Comparison of ENCODE assay signal across 8 cellular contexts in the genomic region with DNA sequence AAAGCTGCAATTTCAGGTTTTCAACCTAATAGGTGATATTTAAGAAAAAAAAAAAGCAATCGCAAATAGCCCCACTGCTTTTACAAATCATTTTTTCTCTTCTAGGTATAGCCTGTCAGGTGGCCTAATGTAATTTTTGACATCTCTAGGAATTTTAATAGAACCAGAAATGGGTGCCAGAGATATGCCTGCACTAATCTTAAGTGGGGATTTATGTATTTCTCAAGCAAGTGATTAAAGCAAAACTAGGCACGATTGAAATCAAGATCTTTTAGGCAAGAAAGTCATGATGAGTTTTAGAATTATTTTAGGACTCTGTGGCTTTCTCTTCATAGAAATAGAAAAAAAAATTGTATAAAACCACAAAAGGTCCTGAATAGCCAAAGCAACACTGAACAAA. TPM values are rescaled to one million over a fixed set of nuclear protein-coding genes. Genes with fewer than 3 reads are reported as not detected.
DNase-seq lines count a peak whose midpoint lies in the region; ATAC-seq and TF ChIP-seq lines count a peak whose summit lies in the region.

No MANE protein-coding gene starts in this region.

- peaks cover 16% of the 10 kb centered on the region for H3K36me3 Mint-ChIP-seq in activated T-cell treated with anti-CD3 and anti-CD28 coated beads, Interleukin-2, amount 50 U/mL, for 24 hours (ENCODE audit: low read depth)

- H3K4me3 ChIP-seq in WI38 (ENCODE audit: low read depth, low read length) (peak overlapping the region; percentile 67), hepatocyte (peak overlapping the region; percentile 68)

- H4K20me1 ChIP-seq in hepatocyte (ENCODE audit: insufficient read depth, poor library complexity, severe bottlenecking) = no peaks in the 10 kb centered on the region

- H3K36me3 ChIP-seq in hepatocyte (replicated peaks; ENCODE audit: insufficient read depth, low read depth) = no peaks in the 10 kb centered on the region

- H3K4me1 ChIP-seq in hepatocyte (ENCODE audit: insufficient read depth) = peaks cover 27% of the 10 kb centered on the region

- H3K27me3 Mint-ChIP-seq in activated T-cell treated with anti-CD3 and anti-CD28 coated beads, Interleukin-2, amount 50 U/mL, for 24 hours = no peaks in the 10 kb centered on the region
- H3K27me3 Mint-ChIP-seq in stimulated activated naive CD8-positive, alpha-beta T cell treated with anti-CD3 and anti-CD28 coated beads, Interleukin-15, amount 100 ng/mL, for 72 hours = no peaks in the 10 kb centered on the region

- peaks cover 34% of the 10 kb centered on the region for H3K79me2 ChIP-seq in hepatocyte

- H3K27ac Mint-ChIP-seq in activated T-cell treated with anti-CD3 and anti-CD28 coated beads, Interleukin-2, amount 50 U/mL, for 24 hours = peak overlapping the region; percentile 90
- peak overlapping the region; percentile 87 to 94 for H3K27ac Mint-ChIP-seq in stimulated activated naive CD8-positive, alpha-beta T cell treated with anti-CD3 and anti-CD28 coated beads, Interleukin-15, amount 100 ng/mL, for 72 hours

- no peak for ATAC-seq in stimulated activated naive CD8-positive, alpha-beta T cell treated with anti-CD3 and anti-CD28 coated beads, Interleukin-15, amount 100 ng/mL, for 72 hours
- ATAC-seq in GM18867 (IDR thresholded peaks at IDR 0.05; ENCODE audit: unreplicated experiment) = no peak

- H2AFZ ChIP-seq in hepatocyte = peak overlapping the region; percentile 72

- H3K9me3 Mint-ChIP-seq in activated T-cell treated with anti-CD3 and anti-CD28 coated beads, Interleukin-2, amount 50 U/mL, for 24 hours = no peaks in the 10 kb centered on the region
- H3K9me3 Mint-ChIP-seq in stimulated activated naive CD8-positive, alpha-beta T cell treated with anti-CD3 and anti-CD28 coated beads, Interleukin-15, amount 100 ng/mL, for 72 hours = peaks cover 4 to 7% of the 10 kb centered on the region in 2 donors

- H3K9me2 ChIP-seq in hepatocyte (replicated peaks; ENCODE audit: insufficient read depth) = no peaks in the 10 kb centered on the region

- WGBS in hepatocyte (ENCODE audit: low lambda C conversion rate, missing lambda C conversion rate) = 4% methylated on average over 2 of the region's 2 CpGs

- no peaks in the 10 kb centered on the region for H3K27me3 ChIP-seq in hepatocyte

- TF ChIP-seq CTCF in WI38 (IDR thresholded peaks at IDR 0.05; ENCODE audit: low read depth, low read length) (no peak), hepatocyte (IDR thresholded peaks at IDR 0.05; ENCODE audit: poor library complexity) (no peak)

- peaks cover 41% of the 10 kb centered on the region for H3K4me1 Mint-ChIP-seq in activated T-cell treated with anti-CD3 and anti-CD28 coated beads, Interleukin-2, amount 50 U/mL, for 24 hours (ENCODE audit: low read depth)
- H3K4me1 Mint-ChIP-seq in stimulated activated naive CD8-positive, alpha-beta T cell treated with anti-CD3 and anti-CD28 coated beads, Interleukin-15, amount 100 ng/mL, for 72 hours = peaks cover 38% of the 10 kb centered on the region

- no peak for DNase-seq in activated T-cell treated with anti-CD3 and anti-CD28 coated beads, Interleukin-2, amount 50 U/mL, for 24 hours
- no peak for DNase-seq in activated T-cell treated with anti-CD3 and anti-CD28 coated beads, Interleukin-2, amount 50 U/mL, for 48 hours
- DNase-seq in hepatocyte (ENCODE audit: low spot score) (no peak), NCI-H226 (no peak)
- DNase-seq in stimulated activated naive CD8-positive, alpha-beta T cell treated with anti-CD3 and anti-CD28 coated beads, Interleukin-15, amount 100 ng/mL, for 72 hours = no peak
- no peak for DNase-seq in activated effector memory CD4-positive, alpha-beta T cell treated with anti-CD3 and anti-CD28 coated beads, Interleukin-2, amount 50 U/mL, for 16 hours

- peak overlapping the region; percentile 94 for H3K27ac ChIP-seq in hepatocyte

- no peaks in the 10 kb centered on the region for H3K9me3 ChIP-seq in hepatocyte (ENCODE audit: low read depth)

- peak overlapping the region; percentile 89 for H3K4me3 Mint-ChIP-seq in activated T-cell treated with anti-CD3 and anti-CD28 coated beads, Interleukin-2, amount 50 U/mL, for 24 hours
- peak overlapping the region; percentile 81 to 98 for H3K4me3 Mint-ChIP-seq in stimulated activated naive CD8-positive, alpha-beta T cell treated with anti-CD3 and anti-CD28 coated beads, Interleukin-15, amount 100 ng/mL, for 72 hours

- peak overlapping the region; percentile 91 for H3K4me2 ChIP-seq in hepatocyte

RNA-seq across cellular contexts. Expression of a gene that starts 0.9 kb away (rescaled TPM):
- total RNA-seq in hepatocyte = 65.9 and 92.4 TPM in 2 replicates
- 57.3 and 68.6 TPM in 2 replicates for polyA plus RNA-seq in hepatocyte

RNA-seq across cellular contexts. Expression of a gene that starts 24.2 kb away (rescaled TPM):
- 1.4 TPM in 1 of 2 replicates, not detected in the other for total RNA-seq in hepatocyte
- polyA plus RNA-seq in hepatocyte = 0.97 and 1.8 TPM in 2 replicates

RNA-seq across cellular contexts. Expression of a gene that starts 34.3 kb away (rescaled TPM):
- 4.3 and 7.4 TPM in 2 replicates for total RNA-seq in hepatocyte
- polyA plus RNA-seq in hepatocyte = 0.91 and 2.7 TPM in 2 replicates
